Comparison of ENCODE assay signal across 7 cellular contexts in genomic region chr16:77660311-77660710, GRCh38.
DNase-seq lines count a peak whose midpoint lies in the region; ATAC-seq, FAIRE-seq and TF ChIP-seq lines count a peak whose summit lies in the region.

No MANE protein-coding gene starts in this region.

- H3K4me3 ChIP-seq in coronary artery (peak overlapping the region; percentile 48), parathyroid adenoma (ENCODE audit: low read depth, low read length) (peak overlapping the region; percentile 36)

- peak; percentile 15 for FAIRE-seq in H54 (lab: Jason Lieb, UNC)

- peak overlapping the region; percentile 46 for H3K4me2 ChIP-seq in parathyroid adenoma (ENCODE audit: low read length)

- peaks cover 1% of the 10 kb centered on the region for H3K4me1 Mint-ChIP-seq in activated CD8-positive, alpha-beta memory T cell treated with anti-CD3 and anti-CD28 coated beads, Interleukin-2, amount 10 ng/mL, durations not matched to agents 7 days and 5 days
- H3K4me1 Mint-ChIP-seq in T-cell: no peaks in the 10 kb centered on the region

- H3K27me3 ChIP-seq in parathyroid adenoma (ENCODE audit: control insufficient read depth, insufficient read depth, low read length): no peaks in the 10 kb centered on the region

- H3K27ac ChIP-seq in coronary artery: no peak overlapping the region
- H3K27ac ChIP-seq in parathyroid adenoma: no peak overlapping the region

- no peak overlapping the region for H3K9ac ChIP-seq in parathyroid adenoma

- no peaks in the 10 kb centered on the region for H3K36me3 Mint-ChIP-seq in activated CD8-positive, alpha-beta memory T cell treated with anti-CD3 and anti-CD28 coated beads, Interleukin-2, amount 10 ng/mL, durations not matched to agents 7 days and 5 days
- H3K36me3 Mint-ChIP-seq in T-cell: no peaks in the 10 kb centered on the region

- no peaks in the 10 kb centered on the region for H3K36me3 ChIP-seq in parathyroid adenoma (ENCODE audit: control insufficient read depth, insufficient read depth, low read length)

- no peak for TF ChIP-seq POLR2A in H54 (IDR thresholded peaks at IDR 0.05; ENCODE audit: low read depth, low read length)

- TF ChIP-seq CTCF in coronary artery (IDR thresholded peaks at IDR 0.05): peak; percentile 58
- peak; percentile 52 for TF ChIP-seq CTCF in parathyroid adenoma (IDR thresholded peaks at IDR 0.05)

- no peak for ATAC-seq in activated CD8-positive, alpha-beta memory T cell treated with anti-CD3 and anti-CD28 coated beads, Interleukin-2, amount 10 ng/mL, durations not matched to agents 7 days and 5 days
- ATAC-seq in T-cell (replicated peaks in 1 of 4): no peak
- no peak for ATAC-seq in GM19395 (IDR thresholded peaks at IDR 0.05; ENCODE audit: unreplicated experiment)

- no peaks in the 10 kb centered on the region for H3K9me3 Mint-ChIP-seq in activated CD8-positive, alpha-beta memory T cell treated with anti-CD3 and anti-CD28 coated beads, Interleukin-2, amount 10 ng/mL, durations not matched to agents 7 days and 5 days (ENCODE audit: low read depth)
- peaks cover 5 to 10% (median 8%) of the 10 kb centered on the region in 3 donors for H3K9me3 Mint-ChIP-seq in T-cell

- H2AFZ ChIP-seq in parathyroid adenoma: no peak overlapping the region

- peaks cover 2% of the 10 kb centered on the region for H3K27me3 Mint-ChIP-seq in activated CD8-positive, alpha-beta memory T cell treated with anti-CD3 and anti-CD28 coated beads, Interleukin-2, amount 10 ng/mL, durations not matched to agents 7 days and 5 days
- peaks cover 21% of the 10 kb centered on the region in 2 donors for H3K27me3 Mint-ChIP-seq in T-cell

- H3K9me3 ChIP-seq in parathyroid adenoma (ENCODE audit: control insufficient read depth, low read length): no peaks in the 10 kb centered on the region

- no peaks in the 10 kb centered on the region for H3K79me2 ChIP-seq in parathyroid adenoma

- no peaks in the 10 kb centered on the region for H3K4me1 ChIP-seq in parathyroid adenoma

- CTCF ChIA-PET in activated CD8-positive, alpha-beta memory T cell treated with anti-CD3 and anti-CD28 coated beads, Interleukin-2, amount 10 ng/mL, durations not matched to agents 7 days and 5 days (lab: Charles Lee): no interaction called here
- CTCF ChIA-PET in T-cell (lab: Charles Lee): no interaction called here

- POLR2A ChIA-PET in T-cell (lab: Charles Lee): no interaction called here

- H3K4me3 Mint-ChIP-seq in activated CD8-positive, alpha-beta memory T cell treated with anti-CD3 and anti-CD28 coated beads, Interleukin-2, amount 10 ng/mL, durations not matched to agents 7 days and 5 days: no peak overlapping the region
- no peak overlapping the region for H3K4me3 Mint-ChIP-seq in T-cell

- DNase-seq in H54 (ENCODE audit: insufficient read length, low spot score): peak; percentile 30
- DNase-seq in NCI-H524 treated with DMSO at 0.1 percent for 48 hours (lab: John Stamatoyannopoulos, UW): peak; percentile 85
- DNase-seq in coronary artery (ENCODE audit: low spot score): no peak
- DNase-seq in activated CD8-positive, alpha-beta memory T cell treated with anti-CD3 and anti-CD28 coated beads, Interleukin-2, amount 10 ng/mL, durations not matched to agents 7 days and 5 days: no peak
- DNase-seq in T-cell: no peak

- H3K27ac Mint-ChIP-seq in activated CD8-positive, alpha-beta memory T cell treated with anti-CD3 and anti-CD28 coated beads, Interleukin-2, amount 10 ng/mL, durations not matched to agents 7 days and 5 days: no peak overlapping the region
- no peak overlapping the region for H3K27ac Mint-ChIP-seq in T-cell

Comparison
In these comparisons a context has a peak if more than half of its experiments do, and no peak if none do; other contexts are left out.
1. DNase-seq: peak in H54 (single experiment) and NCI-H524 treated with DMSO at 0.1 percent for 48 hours (single experiment); none in coronary artery (single experiment), activated CD8-positive, alpha-beta memory T cell treated with anti-CD3 and anti-CD28 coated beads, Interleukin-2, amount 10 ng/mL, durations not matched to agents 7 days and 5 days (single experiment) and T-cell (0 of 34).